Comparison of ENCODE assay signal across 17 cellular contexts in the genomic region with DNA sequence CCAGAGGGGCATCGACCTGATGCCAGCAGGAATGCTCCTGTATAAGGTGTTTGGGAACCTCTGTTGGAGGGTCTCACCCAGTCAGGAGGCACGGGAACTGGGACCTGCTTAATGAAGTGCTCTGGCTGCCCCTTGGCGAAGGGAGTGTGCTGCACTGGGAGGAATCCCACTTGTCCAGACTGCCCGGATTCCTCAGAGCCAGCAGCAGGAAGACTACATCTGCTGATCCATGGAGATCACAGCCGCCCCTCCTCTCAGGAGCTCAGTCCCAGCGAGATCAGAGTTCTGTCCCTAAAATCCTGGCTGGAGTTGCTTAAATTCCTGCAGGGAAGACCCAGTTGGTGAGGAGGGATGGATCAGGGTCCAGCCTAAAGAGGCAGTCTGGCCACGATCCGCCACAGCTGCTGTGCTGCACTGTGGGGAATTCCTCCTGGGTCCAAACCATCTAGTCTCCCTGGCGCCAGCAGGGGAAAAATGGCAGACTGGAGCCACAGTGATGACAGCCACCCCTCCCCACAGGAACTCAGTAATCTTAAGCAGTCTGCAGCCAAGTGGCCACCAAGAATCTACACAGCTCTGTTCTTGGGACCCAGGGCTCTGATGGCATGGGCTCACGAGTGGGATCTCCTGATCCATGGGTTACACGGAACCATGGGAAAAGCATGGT.
DNase-seq lines count a peak whose midpoint lies in the region; ATAC-seq and TF ChIP-seq lines count a peak whose summit lies in the region.
"Had no signal": no experiment of that assay in that cellular context is flagged by ENCODE, and none has a peak within 500 bp of the region (broad histone marks: within the 10 kb centered on the region; RNA-seq: fewer than 3 reads in every experiment).

No MANE protein-coding gene starts in this region.

- peak overlapping the region; percentile 70 for H2BK12ac ChIP-seq in trophoblast cell (ENCODE audit: low read length)

- H3K4me1 ChIP-seq in trophoblast cell (ENCODE audit: control insufficient read depth in 1 of 2, insufficient read depth in 2 of 2, low read length in 2 of 2) = peaks cover 10 to 11% of the 10 kb centered on the region in 2 experiments

- peaks cover 2% of the 10 kb centered on the region for H3K9me3 ChIP-seq in trophoblast cell (ENCODE audit: insufficient read depth, low read depth, low read length)

- peak overlapping the region; percentile 47 for H3K14ac ChIP-seq in trophoblast cell (ENCODE audit: low read length)

- peak; percentile 6 for DNase-seq in HT1080 (ENCODE audit: low read depth)
- peak; percentile 57 for DNase-seq in islet precursor cell
- DNase-seq in trophoblast cell = peak; percentile 75 to 85
- no peak for DNase-seq in stimulated activated naive CD8-positive, alpha-beta T cell treated with anti-CD3 and anti-CD28 coated beads, Interleukin-15, amount 100 ng/mL, for 72 hours
- DNase-seq in CD14-positive monocyte (ENCODE audit: low spot score) = no peak
- DNase-seq: Calu3; CD4-positive, alpha-beta T cell; CD8-positive, alpha-beta memory T cell; DMS53; DMS79 treated with DMSO at 0.1 percent for 48 hours; H9 had no signal

- intact Hi-C loops in CD14-positive monocyte (cut with micrococcal nuclease) = no loop called here

- ATAC-seq in stimulated activated naive CD8-positive, alpha-beta T cell treated with anti-CD3 and anti-CD28 coated beads, Interleukin-15, amount 100 ng/mL, for 72 hours = no peak
- no peak for ATAC-seq in HG03025 (IDR thresholded peaks at IDR 0.05; ENCODE audit: low FRiP score, unreplicated experiment)
- ATAC-seq: GM23338, HCT116 had no signal

- H3K4me3 ChIP-seq in trophoblast cell (ENCODE audit: low read depth, low read length) = no peak overlapping the region
- H3K4me3 ChIP-seq: BLaER1, GM23338 had no signal

- no peaks in the 10 kb centered on the region for H3K36me3 Mint-ChIP-seq in CD14-positive monocyte
- H3K36me3 Mint-ChIP-seq: CD8-positive, alpha-beta memory T cell had no signal

- H2AFZ ChIP-seq in trophoblast cell (ENCODE audit: insufficient read depth, low read length, poor library complexity) = peak overlapping the region; percentile 8
- H2AFZ ChIP-seq: GM23338 had no signal

- H2AK5ac ChIP-seq in trophoblast cell (ENCODE audit: low read length) = peak overlapping the region; percentile 51

- no CpG with 5 or more reads among the region's 11 CpGs for WGBS in trophoblast cell (ENCODE audit: extremely low coverage, insufficient coverage, insufficient read length)

- H3K27me3 ChIP-seq in trophoblast cell (ENCODE audit: insufficient read depth, low read length) = no peaks in the 10 kb centered on the region
- H3K27me3 ChIP-seq: BLaER1 had no signal

- no peak overlapping the region for H3K27ac ChIP-seq in trophoblast cell (ENCODE audit: low read depth, low read length)
- H3K27ac ChIP-seq: BLaER1, C4-2B had no signal

- peaks cover 11% of the 10 kb centered on the region for H3K79me1 ChIP-seq in trophoblast cell (ENCODE audit: low read length)

- H3K4ac ChIP-seq in trophoblast cell (ENCODE audit: low read depth, low read length) = no peak overlapping the region

- peak overlapping the region; percentile 32 for H2BK5ac ChIP-seq in trophoblast cell (ENCODE audit: low read depth, low read length, poor library complexity)

- H3K79me2 ChIP-seq in trophoblast cell (ENCODE audit: control insufficient read depth, insufficient read depth, low read length, poor library complexity) = no peaks in the 10 kb centered on the region

- no peak overlapping the region for H3K23ac ChIP-seq in trophoblast cell (ENCODE audit: low read length)

- no peak overlapping the region for H4K12ac ChIP-seq in trophoblast cell (ENCODE audit: low read depth, low read length)

- H3K4me3 Mint-ChIP-seq in stimulated activated naive CD8-positive, alpha-beta T cell treated with anti-CD3 and anti-CD28 coated beads, Interleukin-15, amount 100 ng/mL, for 72 hours = no peak overlapping the region
- no peak overlapping the region for H3K4me3 Mint-ChIP-seq in CD14-positive monocyte
- H3K4me3 Mint-ChIP-seq: B cell; CD4-positive, alpha-beta T cell; CD8-positive, alpha-beta memory T cell; GM23338; H9 had no signal

- peaks cover 29 to 36% of the 10 kb centered on the region in 2 donors for H3K9me3 Mint-ChIP-seq in stimulated activated naive CD8-positive, alpha-beta T cell treated with anti-CD3 and anti-CD28 coated beads, Interleukin-15, amount 100 ng/mL, for 72 hours
- H3K9me3 Mint-ChIP-seq in CD14-positive monocyte = peaks cover 4 to 27% (median 18%) of the 10 kb centered on the region in 7 donors

- no peak for TF ChIP-seq CTCF in CD14-positive monocyte (IDR thresholded peaks at IDR 0.05)

- peaks cover 11% of the 10 kb centered on the region for H3K4me1 Mint-ChIP-seq in stimulated activated naive CD8-positive, alpha-beta T cell treated with anti-CD3 and anti-CD28 coated beads, Interleukin-15, amount 100 ng/mL, for 72 hours
- no peaks in the 10 kb centered on the region for H3K4me1 Mint-ChIP-seq in CD14-positive monocyte
- H3K4me1 Mint-ChIP-seq: B cell; CD8-positive, alpha-beta memory T cell; H9 had no signal

- H2BK120ac ChIP-seq in trophoblast cell (ENCODE audit: insufficient read depth, low read length, poor library complexity) = peak overlapping the region; percentile 44

- peak overlapping the region; percentile 50 for H4K91ac ChIP-seq in trophoblast cell (ENCODE audit: low read depth, low read length)

- H3K27me3 Mint-ChIP-seq in stimulated activated naive CD8-positive, alpha-beta T cell treated with anti-CD3 and anti-CD28 coated beads, Interleukin-15, amount 100 ng/mL, for 72 hours = peaks cover 46% of the 10 kb centered on the region
- H3K27me3 Mint-ChIP-seq in CD14-positive monocyte (ENCODE audit: low read depth in 3 of 3) = peaks cover 0 to 8% (median 3%) of the 10 kb centered on the region in 3 donors

- peak overlapping the region; percentile 11 for H3K18ac ChIP-seq in trophoblast cell (ENCODE audit: low read length)

- no peaks in the 10 kb centered on the region for H3K36me3 ChIP-seq in trophoblast cell (ENCODE audit: control insufficient read depth in 1 of 2, insufficient read depth in 2 of 2, low read length in 2 of 2)
- H3K36me3 ChIP-seq: BLaER1 had no signal

- no peak overlapping the region for H3K9ac ChIP-seq in trophoblast cell (ENCODE audit: low read length)
- H3K9ac ChIP-seq: BLaER1 had no signal

- peak overlapping the region; percentile 9 for H3K4me2 ChIP-seq in trophoblast cell (ENCODE audit: low read length)
- H3K4me2 ChIP-seq: BLaER1, GM23338 had no signal

- H3K27ac Mint-ChIP-seq in stimulated activated naive CD8-positive, alpha-beta T cell treated with anti-CD3 and anti-CD28 coated beads, Interleukin-15, amount 100 ng/mL, for 72 hours = no peak overlapping the region
- H3K27ac Mint-ChIP-seq in CD14-positive monocyte = no peak overlapping the region
- H3K27ac Mint-ChIP-seq: B cell; CD4-positive, alpha-beta T cell; GM23338; H9 had no signal

- H4K8ac ChIP-seq in trophoblast cell (ENCODE audit: low read depth, low read length) = peak overlapping the region; percentile 24

Comparison
In these comparisons a context has a peak if more than half of its experiments do, and no peak if none do; other contexts are left out.
1. DNase-seq: peak in HT1080 (single experiment), islet precursor cell (single experiment) and trophoblast cell (2 of 2); none in stimulated activated naive CD8-positive, alpha-beta T cell treated with anti-CD3 and anti-CD28 coated beads, Interleukin-15, amount 100 ng/mL, for 72 hours (0 of 2) and CD14-positive monocyte (single experiment).